ENCODE assay signal across 8 cellular contexts in genomic region chr12:1812650-1813302, GRCh38. TPM values are rescaled to one million over a fixed set of nuclear protein-coding genes. Genes with fewer than 3 reads are reported as not detected.
DNase-seq lines count a peak whose midpoint lies in the region; ATAC-seq and TF ChIP-seq lines count a peak whose summit lies in the region.

No MANE protein-coding gene starts in this region.

- CTCF ChIA-PET in mammary epithelial cell (lab: Charles Lee; ENCODE audit: low non-redundant PET), result interaction anchor here (0.6 kb wide), 1 partner anchor 152 kb away, joined by 3 read pairs; no protein-coding TSS in a partner anchor

- intact Hi-C loops in Right ventricle myocardium superior (cut with DNase I) (no loop called here), mammary epithelial cell (cut with micrococcal nuclease) (no loop called here)

- H3K36me3 ChIP-seq in skeletal muscle tissue (ENCODE audit: control insufficient read depth in 3 of 3, insufficient read depth in 3 of 3, low read length in 3 of 3) (no peaks in the 10 kb centered on the region), mammary epithelial cell (ENCODE audit: insufficient read depth, low read length) (no peaks in the 10 kb centered on the region)

- H3K4me2 ChIP-seq in mammary epithelial cell (ENCODE audit: insufficient read depth, low read depth, low read length), result no peak overlapping the region

- H4K20me1 ChIP-seq in mammary epithelial cell (ENCODE audit: insufficient read depth, low read length), result no peaks in the 10 kb centered on the region

- no peak overlapping the region for H2AFZ ChIP-seq in mammary epithelial cell (ENCODE audit: low read depth, low read length)

- in situ Hi-C loops in mammary epithelial cell (cut with MboI; ENCODE audit: low sequenced_read_pairs in 2 of 2), result no loop called here

- peak; percentile 72 for ATAC-seq in HG02885 (IDR thresholded peaks at IDR 0.05; ENCODE audit: poor library complexity, unreplicated experiment)
- ATAC-seq in Right ventricle myocardium superior (ENCODE audit: poor library complexity), result peak; percentile 64
- no peak for ATAC-seq in GM18907 (IDR thresholded peaks at IDR 0.05; ENCODE audit: unreplicated experiment)
- ATAC-seq in HG03442 (IDR thresholded peaks at IDR 0.05; ENCODE audit: unreplicated experiment), result no peak

- H3K27me3 ChIP-seq in skeletal muscle tissue (ENCODE audit: control insufficient read depth in 3 of 3, insufficient read depth in 3 of 3, low read length in 3 of 3), result peaks cover 7 to 41% (median 18%) of the 10 kb centered on the region in 3 donors
- no peaks in the 10 kb centered on the region for H3K27me3 ChIP-seq in mammary epithelial cell (ENCODE audit: insufficient read depth, low read length)

- dilution Hi-C loops in mammary epithelial cell (cut with HindIII; ENCODE audit: low sequenced_read_pairs), result no loop called here

- H3K9ac ChIP-seq in skeletal muscle tissue (ENCODE audit: low read depth in 1 of 3, low read length in 3 of 3), result no peak overlapping the region
- H3K9ac ChIP-seq in mammary epithelial cell (ENCODE audit: insufficient read depth, low read length), result no peak overlapping the region

- H3K9me3 ChIP-seq in skeletal muscle tissue (ENCODE audit: control insufficient read depth in 3 of 3, low read length in 3 of 3) (no peaks in the 10 kb centered on the region), mammary epithelial cell (replicated peaks; ENCODE audit: insufficient read depth, low read length) (no peaks in the 10 kb centered on the region)

- DNase-seq in SW480 (ENCODE audit: low spot score) (peak; percentile 61), Right ventricle myocardium superior (peak; percentile 68), mammary epithelial cell (no peak)
- DNase-seq in stimulated activated CD4-positive, alpha-beta T cell treated with anti-CD3 and anti-CD28 coated beads, Interleukin-4, amount 100 ng/mL, for 24 hours, result no peak

- peak overlapping the region; percentile 54 for H3K27ac ChIP-seq in skeletal muscle tissue (ENCODE audit: low read depth, low read length)
- no peak overlapping the region for H3K27ac ChIP-seq in mammary epithelial cell (ENCODE audit: insufficient read depth, low read depth, low read length)

- BruUV-seq in mammary epithelial cell (replicated peaks; lab: Mats Ljungman, UMichigan), result no TSS peak

- 83% methylated on average over 17 of the region's 17 CpGs for WGBS in mammary epithelial cell (ENCODE audit: low coverage, missing lambda C conversion rate)

- H3K4me1 ChIP-seq in skeletal muscle tissue (ENCODE audit: control insufficient read depth in 3 of 3, insufficient read depth in 3 of 3, low read length in 3 of 3), result peaks cover 0 to 35% (median 11%) of the 10 kb centered on the region in 3 donors
- H3K4me1 ChIP-seq in mammary epithelial cell (ENCODE audit: insufficient read depth, low read length), result no peaks in the 10 kb centered on the region

- no peak for TF ChIP-seq CTCF in mammary epithelial cell (conservative IDR thresholded peaks at IDR 0.05 in 1 of 2, IDR thresholded peaks at IDR 0.05 in 1 of 2; ENCODE audit: extremely low read depth in 1 of 2, insufficient read depth in 1 of 2, low read depth in 1 of 2, low read length in 2 of 2)

- no peaks in the 10 kb centered on the region for H3K79me2 ChIP-seq in mammary epithelial cell (ENCODE audit: insufficient read depth, low read length)

- no peak overlapping the region for H3K4me3 ChIP-seq in skeletal muscle tissue (ENCODE audit: low read length in 3 of 3)
- H3K4me3 ChIP-seq in mammary epithelial cell (replicated peaks in 1 of 3; ENCODE audit: insufficient read depth in 1 of 3, low read depth in 2 of 3, low read length in 3 of 3), result no peak overlapping the region

RNA-seq across cellular contexts. Expression of gene LRTM2, which starts 7.6 kb away (rescaled TPM):
- total RNA-seq in Right ventricle myocardium superior (not detected), skeletal muscle tissue (not detected), mammary epithelial cell (not detected)
- polyA plus RNA-seq in mammary epithelial cell, result not detected
- not detected for polyA minus RNA-seq in mammary epithelial cell

Comparison
In these comparisons a context has a peak if more than half of its experiments do, and no peak if none do; other contexts are left out.
1. ATAC-seq: peak in HG02885 (single experiment) and Right ventricle myocardium superior (single experiment); none in GM18907 (single experiment) and HG03442 (single experiment).
2. DNase-seq: peak in SW480 (single experiment) and Right ventricle myocardium superior (single experiment); none in stimulated activated CD4-positive, alpha-beta T cell treated with anti-CD3 and anti-CD28 coated beads, Interleukin-4, amount 100 ng/mL, for 24 hours (single experiment) and mammary epithelial cell (single experiment).